8 cellular contexts compared by ENCODE assay signal in genomic region chr6:89375427-89375868, GRCh38. TPM values are rescaled to one million over a fixed set of nuclear protein-coding genes. Genes with fewer than 3 reads are reported as not detected.
DNase-seq lines count a peak whose midpoint lies in the region; ATAC-seq and TF ChIP-seq lines count a peak whose summit lies in the region.

No MANE protein-coding gene starts in this region.

- TF ChIP-seq CTCF in astrocyte of the spinal cord (IDR thresholded peaks at IDR 0.05; ENCODE audit: low read depth, low read length), result peak; percentile 16
- TF ChIP-seq CTCF in liver (IDR thresholded peaks at IDR 0.05; ENCODE audit: low read depth, low read length, missing input control), result peak; percentile 8
- TF ChIP-seq CTCF in stomach (IDR thresholded peaks at IDR 0.05), result peak in 1 of 7 experiments; percentile 27

- H3K9ac ChIP-seq in liver (ENCODE audit: low read depth in 1 of 2, low read length in 2 of 2), result no peak overlapping the region

- in situ Hi-C loops in astrocyte of the spinal cord (cut with HindIII; ENCODE audit: low sequenced_read_pairs), result no loop called here

- ATAC-seq in HG02884 (IDR thresholded peaks at IDR 0.05; ENCODE audit: unreplicated experiment), result peak; percentile 77

- H3K27me3 ChIP-seq in liver (ENCODE audit: control insufficient read depth in 4 of 4, insufficient read depth in 4 of 4, low read length in 3 of 4) (no peaks in the 10 kb centered on the region), stomach (no peaks in the 10 kb centered on the region)

- TF ChIP-seq RAD21 in liver (IDR thresholded peaks at IDR 0.05), result peak in 1 of 2 donors; percentile 50

- H3K9me3 ChIP-seq in liver (ENCODE audit: control insufficient read depth in 4 of 4, low read length in 3 of 4), result no peaks in the 10 kb centered on the region
- no peaks in the 10 kb centered on the region for H3K9me3 ChIP-seq in stomach

- peak; percentile 91 for DNase-seq in NK-92 treated with Interleukin-12 subunit alpha and Interleukin-12 subunit beta, amount 100 ng/mL, for 24 hours (lab: John Stamatoyannopoulos, UW)
- no peak for DNase-seq in NK-92 (lab: John Stamatoyannopoulos, UW; ENCODE audit: unreplicated experiment)
- peak; percentile 86 for DNase-seq in NCI-H1436 (lab: John Stamatoyannopoulos, UW)
- peak; percentile 79 for DNase-seq in SW480 (ENCODE audit: low spot score)
- no peak for DNase-seq in astrocyte of the spinal cord (ENCODE audit: low read depth, low spot score)
- DNase-seq in stomach, result peak; percentile 71

- H3K4me1 ChIP-seq in liver (ENCODE audit: control insufficient read depth in 4 of 4, insufficient read depth in 4 of 4, low read length in 3 of 4), result peaks cover 0 to 2% (median 0%) of the 10 kb centered on the region in 4 donors
- peaks cover 0 to 22% (median 10%) of the 10 kb centered on the region in 4 donors for H3K4me1 ChIP-seq in stomach

- H3K36me3 ChIP-seq in liver (ENCODE audit: control insufficient read depth in 4 of 4, insufficient read depth in 3 of 4, low read depth in 1 of 4, low read length in 3 of 4) (no peaks in the 10 kb centered on the region), stomach (no peaks in the 10 kb centered on the region)

- intact Hi-C loops in stomach (cut with DNase I; ENCODE audit: low total_unique reads), result no loop called here

- no peak overlapping the region for H3K4me3 ChIP-seq in astrocyte of the spinal cord (ENCODE audit: low read depth, low read length)
- H3K4me3 ChIP-seq in liver (ENCODE audit: low read depth in 1 of 3, low read length in 3 of 3), result no peak overlapping the region
- H3K4me3 ChIP-seq in stomach, result no peak overlapping the region

- TF ChIP-seq POLR2A in stomach (IDR thresholded peaks at IDR 0.05), result no peak

- H3K27ac ChIP-seq in liver (ENCODE audit: low read depth in 1 of 2, low read length in 2 of 2), result no peak overlapping the region
- H3K27ac ChIP-seq in stomach, result no peak overlapping the region

- no peak for TF ChIP-seq EP300 in stomach (IDR thresholded peaks at IDR 0.05)

- 79% methylated on average over 2 of the region's 2 CpGs for WGBS in liver
- 35 to 60% (median 40%) methylated on average over 2 of the region's 2 CpGs for WGBS in stomach, 5 donors

TF ChIP-seq in liver, 16 proteins besides CTCF, POLR2A, EP300 and RAD21:
- TF ChIP-seq FOXA1 (IDR thresholded peaks at IDR 0.05), result no peak
- TF ChIP-seq GABPA (IDR thresholded peaks at IDR 0.05 in 1 of 2, conservative IDR thresholded peaks at IDR 0.05 in 1 of 2), result no peak
- TF ChIP-seq TAF1 (conservative IDR thresholded peaks at IDR 0.05), result no peak
- no peak for TF ChIP-seq MAX (IDR thresholded peaks at IDR 0.05)
- TF ChIP-seq YY1 (IDR thresholded peaks at IDR 0.05), result no peak
- no peak for TF ChIP-seq NR2F2 (IDR thresholded peaks at IDR 0.05)
- no peak for TF ChIP-seq EGR1 (IDR thresholded peaks at IDR 0.05; ENCODE audit: low read depth in 2 of 2)
- no peak for TF ChIP-seq SP1 (IDR thresholded peaks at IDR 0.05)

RNA-seq across cellular contexts. Expression of gene UBE2J1, which starts 22.9 kb away (rescaled TPM):
- total RNA-seq in liver (10 to 100 TPM; 20.0 to 26.4 TPM), stomach (10 to 100 TPM in 4 of 5 donors, 1 to 10 TPM in 1; 5.2 to 58.6 (median 12.5) TPM)
- polyA plus RNA-seq in liver (10 to 100 TPM; 14.7 to 16.1 TPM), stomach (10 to 100 TPM; 17.7 to 48.7 (median 30.3) TPM)

RNA-seq across cellular contexts. Expression of gene RRAGD, which starts 36.6 kb away (rescaled TPM):
- total RNA-seq in liver (1 to 10 TPM; 4.7 to 6.7 TPM), stomach (10 to 100 TPM in 1 of 5 donors, 1 to 10 TPM in 4; 1.7 to 45.1 (median 4.0) TPM)
- polyA plus RNA-seq in liver (1 to 10 TPM; 4.8 to 6.3 TPM), stomach (1 to 10 TPM; 4.1 to 4.8 (median 4.7) TPM)

RNA-seq across cellular contexts. Expression of gene ANKRD6, which starts 57.5 kb away (rescaled TPM):
- total RNA-seq in liver (1 to 10 TPM; 4.1 to 9.2 TPM), stomach (100 to 1,000 TPM in 1 of 5 donors, 10 to 100 TPM in 2, 1 to 10 TPM in 2; 4.2 to 145 (median 10.1) TPM)
- polyA plus RNA-seq in liver (1 to 10 TPM; 2.9 to 3.5 TPM), stomach (1 to 10 TPM; 2.1 to 5.8 (median 3.7) TPM)

Comparison
In these comparisons a context has a peak if more than half of its experiments do, and no peak if none do; other contexts are left out.
1. DNase-seq: peak in NK-92 treated with Interleukin-12 subunit alpha and Interleukin-12 subunit beta, amount 100 ng/mL, for 24 hours (single experiment), NCI-H1436 (single experiment), SW480 (single experiment) and stomach (single experiment); none in NK-92 (single experiment) and astrocyte of the spinal cord (single experiment).